In genomic region chr2:43041661-43042360, GRCh38 we compare ENCODE assay signal across 8 cellular contexts.
A peak's percentile ranks its signal among the peaks of the same experiment; 100 is the strongest.
DNase-seq lines count a peak whose midpoint lies in the region; ATAC-seq and TF ChIP-seq lines count a peak whose summit lies in the region.

No MANE protein-coding gene starts in this region.

- H3K9me3 ChIP-seq in NT2/D1 (ENCODE audit: insufficient read depth, low read length): no peaks in the 10 kb centered on the region
- no peaks in the 10 kb centered on the region for H3K9me3 ChIP-seq in prostate gland

- no peak for TF ChIP-seq POLR2A in prostate gland (IDR thresholded peaks at IDR 0.05)

- H3K4me3 ChIP-seq in NT2/D1 (ENCODE audit: insufficient read length, low read depth) (no peak overlapping the region), prostate gland (no peak overlapping the region)

- H3K36me3 ChIP-seq in NT2/D1 (ENCODE audit: insufficient read depth, insufficient read length, low read length): no peaks in the 10 kb centered on the region
- H3K36me3 ChIP-seq in prostate gland: no peaks in the 10 kb centered on the region

- H3K4me1 ChIP-seq in NT2/D1 (ENCODE audit: insufficient read depth, insufficient read length) (peaks cover 13% of the 10 kb centered on the region), prostate gland (replicated peaks) (no peaks in the 10 kb centered on the region)

- DNase-seq in G401 (ENCODE audit: low spot score): peak; percentile 52
- DNase-seq in NT2/D1 (ENCODE audit: low read depth, low spot score): peak; percentile 95
- peak; percentile 38 for DNase-seq in prostate gland (ENCODE audit: low spot score)
- DNase-seq in NCI-H1092 treated with DMSO at 0.1 percent for 48 hours (lab: John Stamatoyannopoulos, UW): no peak
- no peak for DNase-seq in SIG-M5 treated with dmso at 0.1 percent for 504 hours (lab: John Stamatoyannopoulos, UW; ENCODE audit: unreplicated experiment)
- DNase-seq in GM13977 (ENCODE audit: low spot score): no peak

- in situ Hi-C loops in G401 (cut with HindIII; ENCODE audit: low sequenced_read_pairs) (no loop called here), GM13977 (cut with MboI; ENCODE audit: low pct_unique_long_range_greater_than_20kb, low sequenced_read_pairs, unreplicated experiment) (no loop called here)

- intact Hi-C loops in prostate gland (cut with DNase I): no loop called here

- H3K9ac ChIP-seq in NT2/D1 (ENCODE audit: insufficient read length, low read depth): peak overlapping the region; percentile 76

- 28% methylated on average over 8 of the region's 8 CpGs for WGBS in prostate gland

- ATAC-seq in esophagus mucosa: peak; percentile 53
- no peak for ATAC-seq in GM18873 (IDR thresholded peaks at IDR 0.05; ENCODE audit: low FRiP score, unreplicated experiment)

- peak overlapping the region in 1 of 2 donors; percentile 22 for H3K27ac ChIP-seq in prostate gland

- TF ChIP-seq CTCF in prostate gland (IDR thresholded peaks at IDR 0.05) (no peak), GM13977 (IDR thresholded peaks at IDR 0.05; ENCODE audit: extremely low read depth, insufficient read depth, missing control alignments) (no peak)

- H3K27me3 ChIP-seq in NT2/D1 (ENCODE audit: insufficient read depth, insufficient read length): no peaks in the 10 kb centered on the region
- H3K27me3 ChIP-seq in prostate gland (replicated peaks; ENCODE audit: insufficient read depth): no peaks in the 10 kb centered on the region

Comparison
In these comparisons a context has a peak if more than half of its experiments do, and no peak if none do; other contexts are left out.
1. DNase-seq: peak in G401 (single experiment), NT2/D1 (single experiment) and prostate gland (single experiment); none in NCI-H1092 treated with DMSO at 0.1 percent for 48 hours (single experiment), SIG-M5 treated with dmso at 0.1 percent for 504 hours (single experiment) and GM13977 (single experiment).